ENCODE assay signal across 8 cellular contexts in the genomic region with DNA sequence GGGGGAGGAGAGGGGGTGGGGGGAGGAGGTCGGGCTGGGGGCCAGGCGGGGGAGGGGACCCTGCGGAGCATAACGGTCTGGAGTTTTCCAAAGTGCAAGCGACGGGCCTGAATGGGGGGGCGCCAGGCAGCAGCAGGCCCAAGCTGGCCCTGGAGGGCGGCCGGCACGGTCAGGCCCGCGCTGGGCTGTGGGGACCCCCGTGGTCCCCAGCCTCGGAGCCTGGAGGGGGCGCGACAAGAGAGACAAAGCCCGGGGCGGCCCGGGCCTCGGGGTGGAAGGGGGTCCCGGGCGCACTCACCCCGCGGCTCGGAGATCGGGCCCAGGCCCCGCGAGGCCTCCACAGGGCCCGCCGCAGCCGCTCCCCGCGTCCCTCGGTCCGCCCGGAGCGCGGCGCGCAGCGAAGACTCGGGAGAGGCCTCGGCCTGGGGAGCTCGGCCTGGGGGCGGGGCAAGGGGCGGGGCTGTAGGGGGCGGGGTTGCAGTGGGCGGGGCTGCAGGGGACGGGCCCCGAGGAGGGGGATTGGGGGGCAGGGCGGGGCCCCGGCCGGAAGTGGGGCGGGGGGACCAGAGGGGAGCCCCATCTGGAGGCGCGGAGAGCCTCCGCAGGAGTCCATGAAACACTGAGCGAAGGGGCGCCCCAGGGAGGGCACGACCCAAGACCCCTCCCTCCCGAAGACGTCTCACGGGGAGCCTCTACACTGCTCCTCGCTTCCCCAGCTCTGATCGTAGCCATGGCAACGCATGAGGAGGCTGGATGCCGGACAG. TPM values are rescaled to one million over a fixed set of nuclear protein-coding genes. Genes with fewer than 3 reads are reported as not detected.
A peak's percentile ranks its signal among the peaks of the same experiment; 100 is the strongest.
DNase-seq lines count a peak whose midpoint lies in the region; ATAC-seq and TF ChIP-seq lines count a peak whose summit lies in the region.

No MANE protein-coding gene starts in this region.

- intact Hi-C loops in right cardiac atrium (cut with DNase I), result no loop called here
- intact Hi-C loops in psoas muscle (cut with DNase I), result no loop called here
- intact Hi-C loops in uterus (cut with DNase I; ENCODE audit: low total_unique reads), result no loop called here

- no peak for DNase-seq in AG09309 (ENCODE audit: low read depth)
- peak; percentile 54 for DNase-seq in SK-MEL-5 (ENCODE audit: low read depth, low spot score)
- DNase-seq in amygdala (lab: John Stamatoyannopoulos, UW), result peak in 52 of 56 donors; percentile 15 to 84 (median 64)
- peak; percentile 70 to 90 (median 88) for DNase-seq in right cardiac atrium
- peak; percentile 71 to 81 for DNase-seq in psoas muscle
- DNase-seq in uterus, result peak; percentile 70 to 76
- DNase-seq in NCI-H2081 treated with DMSO at 0.1 percent for 48 hours (lab: John Stamatoyannopoulos, UW), result no peak

- under 1% methylated on average over 67 of the region's 67 CpGs for WGBS in right cardiac atrium
- 1% methylated on average over 41 to 67 of the region's 67 CpGs for WGBS in psoas muscle, 3 donors

- in situ Hi-C loops in SK-MEL-5 (cut with HindIII; ENCODE audit: low pct_unique_long_range_greater_than_20kb, low sequenced_read_pairs), result no loop called here

- H3K4me3 ChIP-seq in AG09309 (ENCODE audit: control insufficient read depth, low read depth, low read length) (peak overlapping the region; percentile 63), right cardiac atrium (ENCODE audit: low read length) (peak overlapping the region; percentile 55), psoas muscle (peak overlapping the region; percentile 85), uterus (peak overlapping the region; percentile 72 to 95)

- H3K36me3 ChIP-seq in psoas muscle (ENCODE audit: insufficient read depth in 1 of 2, low read depth in 1 of 2), result no peaks in the 10 kb centered on the region
- H3K36me3 ChIP-seq in uterus, result no peaks in the 10 kb centered on the region

- TF ChIP-seq CTCF in AG09309 (IDR thresholded peaks at IDR 0.05; ENCODE audit: control insufficient read depth, insufficient read depth, low read depth, low read length, missing control alignments) (no peak), psoas muscle (IDR thresholded peaks at IDR 0.05) (no peak), uterus (IDR thresholded peaks at IDR 0.05) (no peak)

- TF ChIP-seq POLR2A in uterus (IDR thresholded peaks at IDR 0.05), result peak in 1 of 2 donors; percentile 69

- H3K9me3 ChIP-seq in right cardiac atrium (ENCODE audit: control insufficient read depth, low read length) (no peaks in the 10 kb centered on the region), psoas muscle (no peaks in the 10 kb centered on the region), uterus (no peaks in the 10 kb centered on the region)

- H3K27me3 ChIP-seq in right cardiac atrium (ENCODE audit: control insufficient read depth, insufficient read depth) (no peaks in the 10 kb centered on the region), psoas muscle (ENCODE audit: insufficient read depth in 3 of 3, low read length in 2 of 3) (no peaks in the 10 kb centered on the region), uterus (no peaks in the 10 kb centered on the region)

- H3K27ac ChIP-seq in right cardiac atrium (ENCODE audit: low read length) (peak overlapping the region; percentile 65), psoas muscle (peak overlapping the region; percentile 74), uterus (peak overlapping the region; percentile 89 to 95)

- H3K4me1 ChIP-seq in right cardiac atrium (ENCODE audit: control insufficient read depth, insufficient read depth, low read length) (no peaks in the 10 kb centered on the region), psoas muscle (peaks cover 14% of the 10 kb centered on the region), uterus (peaks cover 4 to 35% of the 10 kb centered on the region in 2 donors)

- peak; percentile 50 for ATAC-seq in GM19463 (IDR thresholded peaks at IDR 0.05; ENCODE audit: unreplicated experiment)
- ATAC-seq in right cardiac atrium, result peak; percentile 91 to 92
- peak; percentile 83 to 93 (median 92) for ATAC-seq in psoas muscle

RNA-seq across cellular contexts. Expression of gene PTPRS, which starts 47.6 kb away (rescaled TPM):
- 74.6 and 79.7 TPM in 2 replicates for total RNA-seq in SK-MEL-5 (2014; rRNA removed; shearing (Covaris generic))
- 87.9 and 123 TPM in 2 replicates for polyA plus RNA-seq in SK-MEL-5 (2015; cell fraction: cytosol; rRNA removed)
- 76.4 and 80.9 TPM in 2 replicates for polyA plus RNA-seq in SK-MEL-5 (2015; cell fraction: nucleus; rRNA removed)
- 100 to 1,000 TPM; 122 to 153 (median 126) TPM for total RNA-seq in right cardiac atrium
- polyA plus RNA-seq in right cardiac atrium, result 31.9 TPM
- total RNA-seq in psoas muscle, result 10 to 100 TPM; 11.4 to 29.7 (median 23.5) TPM
- polyA plus RNA-seq in psoas muscle, result 1 to 10 TPM; 4.2 to 5.5 (median 4.3) TPM
- 100 to 1,000 TPM in 2 of 4 donors, 10 to 100 TPM in 2; 52.8 to 304 (median 125) TPM for total RNA-seq in uterus

Comparison
In these comparisons a context has a peak if more than half of its experiments do, and no peak if none do; other contexts are left out.
1. DNase-seq: peak in SK-MEL-5 (single experiment), amygdala (52 of 56), right cardiac atrium (3 of 3), psoas muscle (2 of 2) and uterus (2 of 2); none in AG09309 (single experiment) and NCI-H2081 treated with DMSO at 0.1 percent for 48 hours (single experiment).
2. Peak in every context shown above with its lines, with median percentiles within 50 percentile points of each other: H3K4me3 ChIP-seq, ATAC-seq and H3K27ac ChIP-seq.